29 cellular contexts compared by ENCODE assay signal in the genomic region with DNA sequence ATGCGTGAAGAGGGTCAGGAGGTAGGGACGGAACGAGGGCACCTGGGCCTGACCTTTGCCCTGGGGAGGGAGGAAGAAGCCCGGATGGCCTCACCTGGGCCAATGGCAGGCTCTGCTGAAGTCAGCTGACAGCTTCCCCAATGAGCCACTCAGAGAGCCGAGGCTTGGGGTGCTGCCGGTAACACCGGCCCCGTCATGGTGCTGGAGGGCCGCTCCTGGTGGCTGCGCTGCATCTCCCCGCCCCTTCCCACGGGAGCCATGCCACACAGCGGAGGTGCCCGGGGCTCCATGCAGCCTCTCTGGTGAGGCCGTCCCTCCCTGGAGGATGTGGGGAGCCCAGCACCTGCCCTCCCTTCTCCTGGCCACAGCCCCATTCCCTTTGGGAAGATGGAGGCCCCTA.
"Had no signal": no experiment of that assay in that cellular context is flagged by ENCODE, and none has a peak within 500 bp of the region (broad histone marks: within the 10 kb centered on the region; RNA-seq: fewer than 3 reads in every experiment).

No MANE protein-coding gene starts in this region.

- H3K4me1 ChIP-seq: colonic mucosa, gastrocnemius medialis had no signal

- H3K4me1 Mint-ChIP-seq: endodermal cell had no signal

- ATAC-seq: effector memory CD8-positive, alpha-beta T cell; esophagus mucosa; foreskin keratinocyte; gastrocnemius medialis; gastroesophageal sphincter; heart left ventricle; heart right ventricle had no signal

- H3K4me3 Mint-ChIP-seq: dendritic cell treated with granulocyte-macrophage colony-stimulating factor and Interleukin-4, amounts not matched to agents 40 ng/mL and 50 ng/mL, for 4 days; effector memory CD8-positive, alpha-beta T cell; endodermal cell had no signal

- H3K4me3 ChIP-seq: colonic mucosa, coronary artery, dorsolateral prefrontal cortex, esophagus muscularis mucosa, esophagus squamous epithelium, gastrocnemius medialis, gastroesophageal sphincter, heart left ventricle, heart right ventricle had no signal

- FAIRE-seq: colon, endometrium, endothelial cell of umbilical vein, frontal cortex had no signal

- H3K27ac ChIP-seq: colonic mucosa, coronary artery, dorsolateral prefrontal cortex, epithelial cell of prostate, esophagus muscularis mucosa, esophagus squamous epithelium, foreskin keratinocyte, gastrocnemius medialis, gastroesophageal sphincter, heart left ventricle, heart right ventricle had no signal

- H3K36me3 ChIP-seq: colonic mucosa had no signal

- H3K27me3 Mint-ChIP-seq: dendritic cell treated with granulocyte-macrophage colony-stimulating factor and Interleukin-4, amounts not matched to agents 40 ng/mL and 50 ng/mL, for 4 days; effector memory CD8-positive, alpha-beta T cell had no signal

- H3K27me3 ChIP-seq: colonic mucosa, dorsolateral prefrontal cortex, esophagus muscularis mucosa, esophagus squamous epithelium, foreskin keratinocyte, gastrocnemius medialis, gastroesophageal sphincter, heart left ventricle, heart right ventricle had no signal

- DNase-seq: colonic mucosa; cortex of kidney; dermis blood vessel endothelial cell; dorsolateral prefrontal cortex; effector CD4-positive, alpha-beta T cell; effector CD8-positive, alpha-beta T cell; effector memory CD4-positive, alpha-beta T cell; effector memory CD8-positive, alpha-beta T cell; endodermal cell; erythroblast; esophagus squamous epithelium; foreskin fibroblast; foreskin keratinocyte; foreskin melanocyte; gastrocnemius medialis; glutamatergic neuron; head of caudate nucleus; heart left ventricle; heart right ventricle had no signal

- H3K9me3 Mint-ChIP-seq: dendritic cell treated with granulocyte-macrophage colony-stimulating factor and Interleukin-4, amounts not matched to agents 40 ng/mL and 50 ng/mL, for 4 days; effector memory CD8-positive, alpha-beta T cell; endodermal cell had no signal

- H3K9me3 ChIP-seq: colonic mucosa, esophagus muscularis mucosa, esophagus squamous epithelium, gastrocnemius medialis, gastroesophageal sphincter, heart left ventricle, heart right ventricle had no signal

- H3K27ac Mint-ChIP-seq: dendritic cell treated with granulocyte-macrophage colony-stimulating factor and Interleukin-4, amounts not matched to agents 40 ng/mL and 50 ng/mL, for 4 days; effector memory CD8-positive, alpha-beta T cell; endodermal cell had no signal
